Comparison of ENCODE assay signal across 10 cellular contexts in the genomic region with DNA sequence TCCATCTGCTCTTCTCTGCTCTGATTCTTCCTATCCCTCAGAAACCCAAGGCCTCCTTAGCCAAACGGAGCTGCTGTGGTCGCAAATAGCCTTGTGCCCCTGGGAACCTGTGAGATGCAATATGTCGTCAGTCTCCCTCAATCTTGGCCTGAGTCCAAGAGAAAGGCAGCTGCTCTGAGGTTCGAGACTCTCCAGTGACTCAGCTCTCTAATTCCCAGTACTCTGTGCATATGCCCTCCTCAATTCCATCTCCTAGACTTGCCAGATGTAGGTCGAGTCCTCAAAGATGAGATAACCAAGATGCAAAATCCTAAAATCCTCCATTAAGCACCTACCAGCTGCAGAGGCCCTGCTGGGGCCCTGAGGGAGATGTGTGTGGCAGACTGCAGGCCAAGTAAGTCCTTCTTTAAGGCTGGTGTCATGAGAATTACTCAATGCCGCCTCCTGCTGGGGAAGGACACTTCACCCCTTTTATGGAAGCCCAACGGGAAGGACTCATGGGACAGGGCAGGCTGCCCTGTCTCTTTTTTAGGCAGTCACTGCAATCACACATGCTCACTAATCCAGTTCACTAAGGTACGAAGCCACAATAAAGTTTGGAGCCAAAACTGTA. TPM values are rescaled to one million over a fixed set of nuclear protein-coding genes. Genes with fewer than 3 reads are reported as not detected.
DNase-seq lines count a peak whose midpoint lies in the region; ATAC-seq, FAIRE-seq and TF ChIP-seq lines count a peak whose summit lies in the region.
"Had no signal": no experiment of that assay in that cellular context is flagged by ENCODE, and none has a peak within 500 bp of the region (broad histone marks: within the 10 kb centered on the region; RNA-seq: fewer than 3 reads in every experiment).

No MANE protein-coding gene starts in this region.

- H3K4me1 Mint-ChIP-seq in activated CD4-positive, alpha-beta T cell treated with anti-CD3 and anti-CD28 coated beads, Interleukin-2, amount 10 ng/mL, durations not matched to agents 7 days and 5 days, result peaks cover 19% of the 10 kb centered on the region

- TF ChIP-seq CTCF in LNCaP clone FGC (IDR thresholded peaks at IDR 0.05; ENCODE audit: control insufficient read depth, extremely low read depth, insufficient read depth), result peak; percentile 48

- no peak overlapping the region for H3K27ac ChIP-seq in small intestine (ENCODE audit: low read depth in 1 of 2, low read length in 1 of 2)
- H3K27ac ChIP-seq: pancreas had no signal

- H3K4me3 ChIP-seq in LNCaP clone FGC (ENCODE audit: low read depth, low read length), result no peak overlapping the region
- H3K4me3 ChIP-seq in small intestine (ENCODE audit: low read depth in 1 of 2, low read length in 2 of 2), result no peak overlapping the region
- H3K4me3 ChIP-seq: pancreas had no signal

- WGBS in small intestine, 3 donors, result 38 to 57% (median 47%) methylated on average over 8 of the region's 8 CpGs

- no peaks in the 10 kb centered on the region for H3K36me3 Mint-ChIP-seq in activated CD4-positive, alpha-beta T cell treated with anti-CD3 and anti-CD28 coated beads, Interleukin-2, amount 10 ng/mL, durations not matched to agents 7 days and 5 days (ENCODE audit: low read depth)

- no peaks in the 10 kb centered on the region for H3K9me3 Mint-ChIP-seq in activated CD4-positive, alpha-beta T cell treated with anti-CD3 and anti-CD28 coated beads, Interleukin-2, amount 10 ng/mL, durations not matched to agents 7 days and 5 days

- peaks cover 0 to 2% of the 10 kb centered on the region in 2 donors for H3K4me1 ChIP-seq in small intestine (ENCODE audit: control insufficient read depth in 2 of 2, insufficient read depth in 1 of 2, low read depth in 1 of 2, low read length in 1 of 2)
- H3K4me1 ChIP-seq: pancreas had no signal

- CTCF ChIA-PET in activated CD4-positive, alpha-beta T cell treated with anti-CD3 and anti-CD28 coated beads, Interleukin-2, amount 10 ng/mL, durations not matched to agents 7 days and 5 days (lab: Charles Lee), result interaction anchor here (1.3 to 1.8 kb wide), 3 partner anchors 12 to 170 kb away, joined by 3 to 6 read pairs (median 4); partner anchors contain the start of gene VARS2

- no peaks in the 10 kb centered on the region for H3K9me3 ChIP-seq in small intestine (ENCODE audit: control insufficient read depth, low read depth)
- H3K9me3 ChIP-seq: pancreas had no signal

- no peak overlapping the region for H3K27ac Mint-ChIP-seq in activated CD4-positive, alpha-beta T cell treated with anti-CD3 and anti-CD28 coated beads, Interleukin-2, amount 10 ng/mL, durations not matched to agents 7 days and 5 days

- no peak for FAIRE-seq in small intestine (lab: Jason Lieb, UNC)
- FAIRE-seq: pancreas had no signal

- peaks cover 13% of the 10 kb centered on the region for H3K27me3 Mint-ChIP-seq in activated CD4-positive, alpha-beta T cell treated with anti-CD3 and anti-CD28 coated beads, Interleukin-2, amount 10 ng/mL, durations not matched to agents 7 days and 5 days

- H3K36me3 ChIP-seq in small intestine (ENCODE audit: control insufficient read depth in 2 of 2, insufficient read depth in 2 of 2, low read length in 2 of 2), result no peaks in the 10 kb centered on the region
- H3K36me3 ChIP-seq: pancreas had no signal

- POLR2A ChIA-PET in activated CD4-positive, alpha-beta T cell treated with anti-CD3 and anti-CD28 coated beads, Interleukin-2, amount 10 ng/mL, durations not matched to agents 7 days and 5 days (lab: Charles Lee), result no interaction called here

- DNase-seq in EL, result peak; percentile 72
- no peak for DNase-seq in LNCaP clone FGC (ENCODE audit: low read depth)
- peak; percentile 53 for DNase-seq in activated CD4-positive, alpha-beta T cell treated with anti-CD3 and anti-CD28 coated beads, Interleukin-2, amount 10 ng/mL, durations not matched to agents 7 days and 5 days
- DNase-seq in fibroblast of peridontal ligament (ENCODE audit: extremely low read depth), result peak; percentile 91
- peak; percentile 29 for DNase-seq in small intestine
- no peak for DNase-seq in cerebellum (ENCODE audit: low spot score)

- H3K4me3 Mint-ChIP-seq in activated CD4-positive, alpha-beta T cell treated with anti-CD3 and anti-CD28 coated beads, Interleukin-2, amount 10 ng/mL, durations not matched to agents 7 days and 5 days, result no peak overlapping the region

- H3K27me3 ChIP-seq in small intestine (ENCODE audit: control insufficient read depth in 2 of 2, insufficient read depth in 2 of 2, low read length in 2 of 2), result no peaks in the 10 kb centered on the region
- H3K27me3 ChIP-seq: pancreas had no signal

- ATAC-seq in GM18520 (IDR thresholded peaks at IDR 0.05; ENCODE audit: unreplicated experiment) (no peak), GM18517 (IDR thresholded peaks at IDR 0.05; ENCODE audit: unreplicated experiment) (no peak)

RNA-seq across cellular contexts. Expression of gene C6orf15, which starts 28.5 kb away (rescaled TPM):
- not detected for total RNA-seq in activated CD4-positive, alpha-beta T cell treated with anti-CD3 and anti-CD28 coated beads, Interleukin-2, amount 10 ng/mL, durations not matched to agents 7 days and 5 days
- not detected for polyA plus RNA-seq in small intestine
- not detected for total RNA-seq in cerebellum
- total RNA-seq: pancreas; T-helper 1 cell treated with Interleukin-12 subunit alpha and Interleukin-12 subunit beta and Interleukin-4 antibody, amounts not matched to agents 30 ng/mL and 1 ng/mL, for 36 hours had no signal
- polyA plus RNA-seq: pancreas had no signal

RNA-seq across cellular contexts. Expression of gene PSORS1C1, which starts 30.8 kb away (rescaled TPM):
- total RNA-seq in activated CD4-positive, alpha-beta T cell treated with anti-CD3 and anti-CD28 coated beads, Interleukin-2, amount 10 ng/mL, durations not matched to agents 7 days and 5 days, result under 1 TPM in 1 of 2 experiments, not detected in 1; 0.57 TPM
- 10 to 100 TPM in 2 of 3 donors, 1 to 10 TPM in 1; 7.8 to 40.5 (median 31.3) TPM for polyA plus RNA-seq in small intestine
- not detected for total RNA-seq in cerebellum
- total RNA-seq: T-helper 1 cell treated with Interleukin-12 subunit alpha and Interleukin-12 subunit beta and Interleukin-4 antibody, amounts not matched to agents 30 ng/mL and 1 ng/mL, for 36 hours had no signal

RNA-seq across cellular contexts. Expression of gene CDSN, which starts 36.4 kb away (rescaled TPM):
- total RNA-seq in activated CD4-positive, alpha-beta T cell treated with anti-CD3 and anti-CD28 coated beads, Interleukin-2, amount 10 ng/mL, durations not matched to agents 7 days and 5 days, result not detected
- polyA plus RNA-seq in small intestine, result under 1 TPM in 1 of 3 donors, not detected in 2; 0.07 TPM
- total RNA-seq in cerebellum, result not detected
- total RNA-seq: T-helper 1 cell treated with Interleukin-12 subunit alpha and Interleukin-12 subunit beta and Interleukin-4 antibody, amounts not matched to agents 30 ng/mL and 1 ng/mL, for 36 hours had no signal

RNA-seq across cellular contexts. Expression of gene PSORS1C2, which starts 55.0 kb away (rescaled TPM):
- total RNA-seq in activated CD4-positive, alpha-beta T cell treated with anti-CD3 and anti-CD28 coated beads, Interleukin-2, amount 10 ng/mL, durations not matched to agents 7 days and 5 days, result not detected
- not detected for polyA plus RNA-seq in small intestine
- total RNA-seq in cerebellum, result not detected
- total RNA-seq: pancreas; T-helper 1 cell treated with Interleukin-12 subunit alpha and Interleukin-12 subunit beta and Interleukin-4 antibody, amounts not matched to agents 30 ng/mL and 1 ng/mL, for 36 hours had no signal
- polyA plus RNA-seq: pancreas had no signal

Comparison
In these comparisons a context has a peak if more than half of its experiments do, and no peak if none do; other contexts are left out.
1. DNase-seq: peak in EL (single experiment), activated CD4-positive, alpha-beta T cell treated with anti-CD3 and anti-CD28 coated beads, Interleukin-2, amount 10 ng/mL, durations not matched to agents 7 days and 5 days (single experiment), fibroblast of peridontal ligament (single experiment) and small intestine (single experiment); none in LNCaP clone FGC (single experiment) and cerebellum (single experiment).